ENCODE assay signal across 11 cellular contexts in genomic region chr10:11683529-11684320, GRCh38. TPM values are rescaled to one million over a fixed set of nuclear protein-coding genes. Genes with fewer than 3 reads are reported as not detected.
DNase-seq lines count a peak whose midpoint lies in the region; ATAC-seq, FAIRE-seq and TF ChIP-seq lines count a peak whose summit lies in the region.
"Had no signal": no experiment of that assay in that cellular context is flagged by ENCODE, and none has a peak within 500 bp of the region (broad histone marks: within the 10 kb centered on the region; RNA-seq: fewer than 3 reads in every experiment).

No MANE protein-coding gene starts in this region.

- no peak overlapping the region for H3K56ac ChIP-seq in H9 (ENCODE audit: insufficient read length, low read depth, low read length)

- H2BK12ac ChIP-seq in neuronal stem cell (ENCODE audit: low read length) (no peak overlapping the region), H9 (ENCODE audit: insufficient read length, low read depth, low read length) (no peak overlapping the region)

- H3K9me3 Mint-ChIP-seq in H9, result no peaks in the 10 kb centered on the region

- H4K91ac ChIP-seq in neuronal stem cell (ENCODE audit: low read depth, low read length, poor library complexity) (no peak overlapping the region), H9 (ENCODE audit: insufficient read length, low read depth, low read length) (no peak overlapping the region)

- H3K27me3 Mint-ChIP-seq in H9 (ENCODE audit: low read depth), result no peaks in the 10 kb centered on the region; the same call in 1 of the 2 replicates

- H2BK5ac ChIP-seq in neuronal stem cell (ENCODE audit: low read length), result no peak overlapping the region
- H2BK5ac ChIP-seq in H9 (ENCODE audit: insufficient read length, low read length), result no peak overlapping the region

- CTCF ChIA-PET in GM12878 (lab: Yijun Ruan, JAX), result interaction anchor here (0.7 to 2.7 kb wide), 8 partner anchors 11 to 169 kb away, joined by 3 to 10 read pairs (median 4); no protein-coding TSS in a partner anchor

- no TSS peak for BruUV-seq in GM12878 (replicated peaks; lab: Mats Ljungman, UMichigan)

- no peak overlapping the region for H3K18ac ChIP-seq in neuronal stem cell (ENCODE audit: low read length)
- no peak overlapping the region for H3K18ac ChIP-seq in H9 (ENCODE audit: insufficient read length, low read depth, low read length)

- POLR2A ChIA-PET in GM12878 (lab: Charles Lee), result interaction anchor here (0.6 to 2.9 kb wide), 6 partner anchors 15 to 165 kb away, joined by 3 to 12 read pairs (median 3); partner anchors contain the start of gene USP6NL

- H3K36me3 ChIP-seq in KOPT-K1 (ENCODE audit: insufficient read depth, low read length) (no peaks in the 10 kb centered on the region), GM12878 (ENCODE audit: control insufficient read depth in 2 of 2, insufficient read depth in 2 of 2, low read length in 1 of 2) (no peaks in the 10 kb centered on the region), neuronal stem cell (replicated peaks in 1 of 2; ENCODE audit: control insufficient read depth in 2 of 2, insufficient read depth in 2 of 2, low read length in 2 of 2) (no peaks in the 10 kb centered on the region), left ventricle myocardium inferior (no peaks in the 10 kb centered on the region)

- DNase-seq in NCI-H1417 (lab: John Stamatoyannopoulos, UW) (peak; percentile 7 to 34 (median 13)), NCI-H1417 treated with DMSO at 0.1 percent for 48 hours (lab: John Stamatoyannopoulos, UW) (no peak), GM12878 (ENCODE audit: low read depth, low spot score) (no peak), neuronal stem cell (ENCODE audit: low spot score) (no peak), NCI-H2196 (lab: John Stamatoyannopoulos, UW; ENCODE audit: unreplicated experiment) (no peak), left ventricle myocardium inferior (no peak), H9 (no peak)
- DNase-seq: NCI-H1930, SK-N-SH had no signal

- no peak for TF ChIP-seq EP300 in GM12878 (IDR thresholded peaks at IDR 0.05; ENCODE audit: borderline replicate concordance in 1 of 2, control insufficient read depth in 1 of 2, low read depth in 2 of 2, low read length in 2 of 2)

- SMC1A ChIA-PET in GM12878 (lab: Charles Lee; ENCODE audit: uncharacterized antibody, unreplicated experiment), result interaction anchor here (0.6 to 6.9 kb wide), 7 partner anchors 15 to 169 kb away, joined by 3 to 57 read pairs (median 7); no protein-coding TSS in a partner anchor

- peak; percentile 33 for ATAC-seq in GM12878

- RAD21 ChIA-PET in GM12878 (lab: Charles Lee; ENCODE audit: unreplicated experiment), result interaction anchor here (1.2 to 3.5 kb wide), 8 partner anchors 15 to 124 kb away, joined by 3 to 32 read pairs (median 8); no protein-coding TSS in a partner anchor

- H3K27me3 ChIP-seq in GM12878 (replicated peaks in 1 of 2; ENCODE audit: control insufficient read depth in 2 of 2, insufficient read depth in 2 of 2, low read length in 1 of 2) (no peaks in the 10 kb centered on the region), neuronal stem cell (ENCODE audit: control insufficient read depth in 3 of 3, insufficient read depth in 3 of 3, low read depth in 1 of 3, low read length in 3 of 3) (peaks cover 0 to 17% (median 0%) of the 10 kb centered on the region in 3 experiments), left ventricle myocardium inferior (ENCODE audit: low read depth) (peaks cover 16% of the 10 kb centered on the region), H9 (ENCODE audit: insufficient read depth, low read length) (no peaks in the 10 kb centered on the region)

- H3K27ac ChIP-seq in KOPT-K1 (ENCODE audit: low read depth, low read length, poor library complexity, severe bottlenecking), result peak overlapping the region; percentile 75
- H3K27ac ChIP-seq in GM12878 (ENCODE audit: control insufficient read depth, insufficient read depth), result peak overlapping the region; percentile 100
- H3K27ac ChIP-seq in neuronal stem cell (replicated peaks; ENCODE audit: low read length), result no peak overlapping the region
- no peak overlapping the region for H3K27ac ChIP-seq in left ventricle myocardium inferior (replicated peaks)
- no peak overlapping the region for H3K27ac ChIP-seq in H9 (ENCODE audit: insufficient read length, low read depth, low read length)

- H3T11ph ChIP-seq in H9 (ENCODE audit: low read length), result no peak overlapping the region

- H3K4ac ChIP-seq in neuronal stem cell (ENCODE audit: low read length) (no peak overlapping the region), H9 (ENCODE audit: low read depth, low read length) (no peak overlapping the region)

- FAIRE-seq in GM12878 (lab: Jason Lieb, UNC), result no peak
- FAIRE-seq: A204.1 had no signal

- intact Hi-C loops in GM12878 (cut with micrococcal nuclease; ENCODE audit: unreplicated experiment) (loop anchor here (2.0 to 10.0 kb wide), 4 partner anchors 51 to 509 kb away; no protein-coding TSS in a partner anchor), left ventricle myocardium inferior (cut with micrococcal nuclease) (no loop called here)

- no peak overlapping the region for H3K23ac ChIP-seq in neuronal stem cell (ENCODE audit: low read depth, low read length, poor library complexity)
- H3K23ac ChIP-seq in H9 (ENCODE audit: insufficient read length, low read depth, low read length), result no peak overlapping the region

- peak overlapping the region in 1 of 3 experiments; percentile 62; a peak in 1 of 7 replicates for H3K27ac Mint-ChIP-seq in H9

- H3K23me2 ChIP-seq in H9 (ENCODE audit: insufficient read length, low read depth, low read length, poor library complexity, severe bottlenecking), result no peaks in the 10 kb centered on the region

- H3K4me3 Mint-ChIP-seq in H9, result no peak overlapping the region; a peak in 1 of 5 replicates

- H4K5ac ChIP-seq in H9 (ENCODE audit: insufficient read length, low read depth, low read length), result no peak overlapping the region

- TF ChIP-seq POLR2A in GM12878 (IDR thresholded peaks at IDR 0.05; ENCODE audit: low read depth, low read length), result peak; percentile 49; the same call in 1 of the 2 replicates

- H2AFZ ChIP-seq in GM12878 (ENCODE audit: control insufficient read depth, low read depth, low read length) (no peak overlapping the region; the same call in 1 of the 2 replicates), neuronal stem cell (ENCODE audit: low read length) (peak overlapping the region; percentile 67), H9 (ENCODE audit: low read length) (no peak overlapping the region)

- peaks cover 21 to 22% of the 10 kb centered on the region in 2 experiments for H3K4me1 Mint-ChIP-seq in H9

- peak overlapping the region; percentile 58 for H3K4me3 ChIP-seq in GM12878
- no peak overlapping the region for H3K4me3 ChIP-seq in neuronal stem cell (ENCODE audit: low read length in 2 of 2)
- no peak overlapping the region for H3K4me3 ChIP-seq in left ventricle myocardium inferior

- no peak overlapping the region for H2BK15ac ChIP-seq in neuronal stem cell (ENCODE audit: low read length)
- H2BK15ac ChIP-seq in H9 (ENCODE audit: low read depth, low read length), result no peak overlapping the region

- in situ Hi-C loops in GM12878 (cut with MboI), result loop anchor here (10.0 kb wide), 1 partner anchor 509 kb away; no protein-coding TSS in a partner anchor

- no peak overlapping the region for H2AK5ac ChIP-seq in neuronal stem cell (ENCODE audit: low read depth, low read length)
- no peak overlapping the region for H2AK5ac ChIP-seq in H9 (ENCODE audit: insufficient read length, low read length)

- no peaks in the 10 kb centered on the region; a peak in 1 of 7 replicates for H3K36me3 Mint-ChIP-seq in H9 (ENCODE audit: insufficient read depth in 1 of 3, low read depth in 3 of 3)

- no peak overlapping the region for H2BK20ac ChIP-seq in H9 (ENCODE audit: low read depth, low read length, poor library complexity, severe bottlenecking)

- TF ChIP-seq CTCF in GM12878 (IDR thresholded peaks at IDR 0.05 in 2 of 3, conservative IDR thresholded peaks at IDR 0.05 in 1 of 3; ENCODE audit: control insufficient read depth in 2 of 3, extremely low read depth in 1 of 3, insufficient read depth in 1 of 3, low read depth in 3 of 3, low read length in 3 of 3), result no peak
- no peak for TF ChIP-seq CTCF in left ventricle myocardium inferior (IDR thresholded peaks at IDR 0.05; ENCODE audit: borderline replicate concordance)
- TF ChIP-seq CTCF in H9 (conservative IDR thresholded peaks at IDR 0.05), result no peak

- H3K4me2 ChIP-seq in GM12878 (ENCODE audit: control insufficient read depth, insufficient read depth) (peak overlapping the region; percentile 97), neuronal stem cell (ENCODE audit: insufficient read depth, low read length, poor library complexity, severe bottlenecking) (no peak overlapping the region), H9 (ENCODE audit: insufficient read depth, insufficient read length, low read length) (no peak overlapping the region)

- H4K20me1 ChIP-seq in GM12878 (ENCODE audit: control insufficient read depth, insufficient read depth) (no peaks in the 10 kb centered on the region), H9 (ENCODE audit: control insufficient read depth, insufficient read depth, insufficient read length) (no peaks in the 10 kb centered on the region)

- 18% methylated on average over 14 of the region's 14 CpGs for WGBS in GM12878 (ENCODE audit: insufficient coverage, insufficient replicate concordance, low lambda C conversion rate, missing lambda C conversion rate)
- no CpG with 5 or more reads among the region's 14 CpGs for WGBS in neuronal stem cell (ENCODE audit: extremely low coverage in 2 of 2, insufficient read length in 2 of 2, insufficient replicate concordance in 1 of 2), 2 donors
- WGBS in H9 (ENCODE audit: extremely low coverage, insufficient read length, low lambda C conversion rate), result no CpG with 5 or more reads among the region's 14 CpGs

- no peak overlapping the region for H3K14ac ChIP-seq in neuronal stem cell (ENCODE audit: low read length)
- H3K14ac ChIP-seq in H9 (ENCODE audit: insufficient read depth, low read length), result no peak overlapping the region

- H4K8ac ChIP-seq in neuronal stem cell (ENCODE audit: low read depth, low read length), result no peak overlapping the region
- no peak overlapping the region for H4K8ac ChIP-seq in H9 (replicated peaks; ENCODE audit: insufficient read length, low read depth, low read length)

- H3K79me1 ChIP-seq in neuronal stem cell (ENCODE audit: low read depth, low read length) (no peaks in the 10 kb centered on the region), H9 (ENCODE audit: insufficient read depth, low read depth, low read length, poor library complexity, severe bottlenecking) (no peaks in the 10 kb centered on the region)

- H2BK120ac ChIP-seq in neuronal stem cell (ENCODE audit: low read depth, low read length) (no peak overlapping the region), H9 (ENCODE audit: low read depth, low read length, poor library complexity, severe bottlenecking) (no peak overlapping the region)

- no peaks in the 10 kb centered on the region for H3K9me3 ChIP-seq in KOPT-K1 (ENCODE audit: insufficient read depth, low read length, poor library complexity, severe bottlenecking)
- no peaks in the 10 kb centered on the region; the same call in 2 of the 3 replicates for H3K9me3 ChIP-seq in GM12878 (replicated peaks; ENCODE audit: control insufficient read depth, insufficient read depth, low read length)
- no peaks in the 10 kb centered on the region for H3K9me3 ChIP-seq in neuronal stem cell (replicated peaks in 1 of 2; ENCODE audit: control insufficient read depth in 2 of 2, insufficient read depth in 1 of 2, low read depth in 1 of 2, low read length in 2 of 2)
- no peaks in the 10 kb centered on the region for H3K9me3 ChIP-seq in left ventricle myocardium inferior (replicated peaks)
- no peaks in the 10 kb centered on the region for H3K9me3 ChIP-seq in H9 (ENCODE audit: control insufficient read depth, low read depth, low read length)
- H3K9me3 ChIP-seq: SK-N-SH had no signal

- H3K79me2 ChIP-seq in GM12878 (ENCODE audit: control insufficient read depth, insufficient read depth, low read length), result peaks cover 19% of the 10 kb centered on the region
- H3K79me2 ChIP-seq in H9 (ENCODE audit: insufficient read depth, low read length), result no peaks in the 10 kb centered on the region

- no peak for TF ChIP-seq RAD21 in GM12878 (IDR thresholded peaks at IDR 0.05; ENCODE audit: insufficient read depth, low read depth, low read length)

- H3K9ac ChIP-seq in GM12878 (ENCODE audit: control insufficient read depth, insufficient read depth, low read length) (peak overlapping the region; percentile 98), neuronal stem cell (ENCODE audit: low read depth, low read length, poor library complexity) (no peak overlapping the region), H9 (ENCODE audit: extremely low read depth, insufficient read length, low read length) (no peak overlapping the region)
- H3K9ac ChIP-seq: SK-N-SH had no signal

- peaks cover 56% of the 10 kb centered on the region for H3K4me1 ChIP-seq in GM12878 (ENCODE audit: control insufficient read depth, insufficient read depth, low read length)
- peaks cover 2 to 15% of the 10 kb centered on the region in 2 donors for H3K4me1 ChIP-seq in neuronal stem cell (ENCODE audit: control insufficient read depth in 2 of 2, insufficient read depth in 1 of 2, low read depth in 1 of 2, low read length in 2 of 2)
- peaks cover 33% of the 10 kb centered on the region for H3K4me1 ChIP-seq in left ventricle myocardium inferior
- peaks cover 2% of the 10 kb centered on the region; the same call in 1 of the 2 replicates for H3K4me1 ChIP-seq in H9 (ENCODE audit: insufficient read depth, low read length)

RNA-seq across cellular contexts. Expression of gene ECHDC3, which starts 58.5 kb away (rescaled TPM):
- 0.93 and 2.9 TPM in 2 replicates for total RNA-seq in GM12878 (2013; cell fraction: nucleolus; rRNA removed)
- total RNA-seq in GM12878 (2014; rRNA removed) (10.0 and 11.8 TPM in 2 replicates), GM12878 (2014; rRNA removed; fragmentation: Illumina TruSeq; extraction: Trizol) (6.0 and 6.9 TPM in 2 replicates), GM12878 (2021) (6.6 and 8.5 TPM in 2 replicates), left ventricle myocardium inferior (88.5 TPM), H9 (2021) (8.0 and 9.3 TPM in 2 replicates)
- polyA plus RNA-seq in GM12878 (2011; ENCODE audit: low read depth), result 3.6 TPM
- polyA plus RNA-seq in GM12878 (2011; rRNA removed) (0.09 and 0.19 TPM in 2 replicates), GM12878 (2014; fragmentation: Illumina TruSeq; extraction: Trizol) (2.4 and 6.0 TPM in 2 replicates), GM12878 (2014; fragmentation: Nextera tagmentation; extraction: Ambion mirVana) (under 1 TPM; 0.16 to 0.47 TPM), GM12878 (2014; rRNA removed) (8.1 and 8.8 TPM in 2 replicates), GM12878 (2016; fragmentation: Nextera tagmentation; extraction: Ambion mirVana) (1 to 10 TPM; 3.8 to 8.0 TPM)
- polyA plus RNA-seq in GM12878 (2011; cell fraction: cytosol; rRNA removed), result 0.31 and 0.32 TPM in 2 replicates
- 0.30 and 0.38 TPM in 2 replicates for polyA plus RNA-seq in GM12878 (2011; cell fraction: nucleus; rRNA removed)
- polyA plus RNA-seq in GM12878 (2012), result 3.2 and 7.1 TPM in 2 replicates
- polyA minus RNA-seq in GM12878 (2011; rRNA and poly(A)+ RNA removed), result 0.15 TPM in 1 of 2 replicates, not detected in the other
- polyA minus RNA-seq in GM12878 (2011; cell fraction: cytosol; rRNA and poly(A)+ RNA removed), result not detected in 2 replicates
- not detected in 2 replicates for polyA minus RNA-seq in GM12878 (2011; cell fraction: nucleus; rRNA and poly(A)+ RNA removed)
- 9.9 TPM for polyA plus RNA-seq in neuronal stem cell (2013, experiment 1 of 2)
- polyA plus RNA-seq in neuronal stem cell (2013, experiment 2 of 2), result 10.0 TPM

Comparison
In these comparisons a context has a peak if more than half of its experiments do, and no peak if none do; other contexts are left out.
1. DNase-seq: peak in NCI-H1417 (3 of 3); none in NCI-H1417 treated with DMSO at 0.1 percent for 48 hours (single experiment), GM12878 (single experiment), neuronal stem cell (single experiment), NCI-H2196 (single experiment), left ventricle myocardium inferior (single experiment) and H9 (single experiment).
2. H3K27ac ChIP-seq: peak in KOPT-K1 (single experiment) and GM12878 (single experiment); none in neuronal stem cell (single experiment), left ventricle myocardium inferior (single experiment) and H9 (single experiment).